ENCODE assay signal across 16 cellular contexts in the genomic region with DNA sequence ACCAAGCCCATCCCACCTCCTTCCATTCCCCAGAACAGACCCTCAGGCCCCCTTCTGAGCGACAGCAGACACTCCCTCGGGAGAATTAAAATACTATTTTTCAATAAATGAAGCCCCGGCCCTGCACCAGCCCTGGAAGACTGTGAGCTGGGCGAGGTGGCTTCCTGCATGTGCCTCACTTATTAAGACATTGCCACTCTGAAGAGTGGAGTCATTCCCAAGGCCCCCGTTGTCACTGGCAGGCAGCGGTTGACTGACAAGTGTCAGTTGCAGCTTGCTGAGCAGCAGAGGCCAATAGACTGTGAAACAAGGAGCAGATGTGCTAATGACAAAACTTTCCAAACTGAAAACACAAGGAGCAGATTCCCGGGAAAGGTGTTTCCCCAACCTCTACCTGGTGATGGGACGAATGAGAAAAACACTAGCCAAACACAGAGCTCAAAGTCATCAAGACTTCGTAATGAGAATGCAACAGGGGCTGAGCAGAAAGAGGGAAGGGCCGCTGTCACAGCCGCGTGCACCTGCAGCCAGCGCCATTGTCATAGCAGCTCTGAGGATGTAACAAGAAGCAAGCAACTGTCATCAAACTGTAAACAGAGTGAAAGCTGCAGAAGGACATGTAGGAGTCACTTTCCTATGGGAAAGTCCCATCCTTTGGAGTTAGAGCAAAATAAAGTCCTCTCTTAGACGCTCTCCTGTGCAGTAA.
DNase-seq lines count a peak whose midpoint lies in the region; ATAC-seq, FAIRE-seq and TF ChIP-seq lines count a peak whose summit lies in the region.
"Had no signal": no experiment of that assay in that cellular context is flagged by ENCODE, and none has a peak within 500 bp of the region (broad histone marks: within the 10 kb centered on the region; RNA-seq: fewer than 3 reads in every experiment).

No MANE protein-coding gene starts in this region.

- H3K4me1 Mint-ChIP-seq in nephron, result peaks cover 56% of the 10 kb centered on the region
- no peaks in the 10 kb centered on the region for H3K4me1 Mint-ChIP-seq in activated T-cell treated with anti-CD3 and anti-CD28 coated beads, Interleukin-2, amount 50 U/mL, for 72 hours (ENCODE audit: low read depth)

- H3K27me3 Mint-ChIP-seq in nephron (ENCODE audit: low read depth), result peaks cover 4% of the 10 kb centered on the region
- H3K27me3 Mint-ChIP-seq in activated T-cell treated with anti-CD3 and anti-CD28 coated beads, Interleukin-2, amount 50 U/mL, for 72 hours (ENCODE audit: low read depth), result peaks cover 15% of the 10 kb centered on the region

- ATAC-seq in activated T-cell treated with anti-CD3 and anti-CD28 coated beads, Interleukin-2, amount 50 U/mL, for 72 hours (replicated peaks in 1 of 2), result no peak

- H3K4me3 Mint-ChIP-seq in nephron, result no peak overlapping the region
- no peak overlapping the region for H3K4me3 Mint-ChIP-seq in activated T-cell treated with anti-CD3 and anti-CD28 coated beads, Interleukin-2, amount 50 U/mL, for 72 hours

- peak overlapping the region; percentile 7 to 57 (median 35) for H3K27ac Mint-ChIP-seq in nephron
- H3K27ac Mint-ChIP-seq in activated T-cell treated with anti-CD3 and anti-CD28 coated beads, Interleukin-2, amount 50 U/mL, for 72 hours, result no peak overlapping the region

- no peak for TF ChIP-seq CTCF in nephron (IDR thresholded peaks at IDR 0.05; ENCODE audit: unreplicated experiment in 3 of 3)

- DNase-seq in activated CD8-positive, alpha-beta memory T cell treated with anti-CD3 and anti-CD28 coated beads, Interleukin-2, amount 50 U/mL, for 48 hours, result peak; percentile 28
- no peak for DNase-seq in activated CD8-positive, alpha-beta memory T cell treated with anti-CD3 and anti-CD28 coated beads for 24 hours
- DNase-seq in RPMI8226 (peak; percentile 10), SKM-1 treated with dmso at 0.1 percent for 144 hours (lab: John Stamatoyannopoulos, UW; ENCODE audit: unreplicated experiment) (no peak), H54 (ENCODE audit: insufficient read length, low spot score) (no peak)
- DNase-seq in activated T-cell treated with anti-CD3 and anti-CD28 coated beads, Interleukin-2, amount 50 U/mL, for 72 hours, result no peak
- DNase-seq: DMS53, IMR-90, Kasumi-1, MM.1S, NCI-H1092 treated with DMSO at 0.1 percent for 48 hours, NCI-H1694 treated with DMSO at 0.1 percent for 48 hours, NCI-H2107, NCI-H345, NCI-H526 had no signal

- no peak for FAIRE-seq in H54 (lab: Jason Lieb, UNC)

- no peak for TF ChIP-seq POLR2A in H54 (IDR thresholded peaks at IDR 0.05; ENCODE audit: low read depth, low read length)

- H3K9me3 Mint-ChIP-seq in nephron, result peaks cover 6% of the 10 kb centered on the region
- H3K9me3 Mint-ChIP-seq in activated T-cell treated with anti-CD3 and anti-CD28 coated beads, Interleukin-2, amount 50 U/mL, for 72 hours, result no peaks in the 10 kb centered on the region

- H3K36me3 Mint-ChIP-seq in nephron (ENCODE audit: low read depth), result peaks cover 9% of the 10 kb centered on the region
- H3K36me3 Mint-ChIP-seq in activated T-cell treated with anti-CD3 and anti-CD28 coated beads, Interleukin-2, amount 50 U/mL, for 72 hours (ENCODE audit: insufficient read depth in 2 of 2), result no peaks in the 10 kb centered on the region

Comparison
In these comparisons a context has a peak if more than half of its experiments do, and no peak if none do; other contexts are left out.
1. DNase-seq: peak in activated CD8-positive, alpha-beta memory T cell treated with anti-CD3 and anti-CD28 coated beads, Interleukin-2, amount 50 U/mL, for 48 hours (single experiment) and RPMI8226 (single experiment); none in activated CD8-positive, alpha-beta memory T cell treated with anti-CD3 and anti-CD28 coated beads for 24 hours (single experiment), SKM-1 treated with dmso at 0.1 percent for 144 hours (single experiment), activated T-cell treated with anti-CD3 and anti-CD28 coated beads, Interleukin-2, amount 50 U/mL, for 72 hours (0 of 2) and H54 (single experiment).